8 cellular contexts compared by ENCODE assay signal in the genomic region with DNA sequence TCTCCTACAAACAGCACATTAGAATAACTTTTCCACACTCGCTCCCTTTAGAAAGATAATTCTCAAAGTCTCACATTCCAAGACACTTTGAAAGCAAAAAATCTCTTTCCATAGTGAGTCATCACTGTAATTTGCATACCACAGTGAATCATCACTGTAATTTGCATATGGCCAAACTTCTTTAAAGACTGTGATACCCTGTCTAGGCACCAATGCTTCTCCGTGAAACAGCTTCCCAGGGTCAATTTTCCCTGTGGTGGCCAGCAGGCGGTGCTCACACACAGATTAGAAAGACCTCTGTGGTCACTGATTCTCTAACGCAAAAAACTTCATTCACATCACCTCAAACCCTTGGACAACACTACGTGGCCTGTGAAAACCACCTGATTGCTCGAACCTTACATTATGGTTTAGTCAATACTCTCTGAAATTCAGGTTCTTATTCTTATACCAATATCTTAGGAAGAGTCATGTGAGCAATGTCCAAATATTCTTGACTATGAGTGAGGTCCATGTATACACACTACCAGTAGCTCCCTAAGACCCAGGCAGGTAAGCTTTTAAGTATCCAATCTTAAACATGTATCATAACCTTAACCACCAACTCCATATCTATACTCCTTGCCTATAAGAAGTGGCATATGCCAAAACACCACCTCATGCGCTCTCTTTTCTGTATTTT.
DNase-seq lines count a peak whose midpoint lies in the region; ATAC-seq, FAIRE-seq and TF ChIP-seq lines count a peak whose summit lies in the region.

No MANE protein-coding gene starts in this region.

- H3K4me1 ChIP-seq in esophagus squamous epithelium (peaks cover 0 to 2% (median 0%) of the 10 kb centered on the region in 3 donors), upper lobe of left lung (no peaks in the 10 kb centered on the region)

- H3K9me3 Mint-ChIP-seq in nephron = peaks cover 25% of the 10 kb centered on the region

- H3K36me3 Mint-ChIP-seq in nephron (ENCODE audit: low read depth) = no peaks in the 10 kb centered on the region

- H3K4me1 Mint-ChIP-seq in nephron = no peaks in the 10 kb centered on the region

- intact Hi-C loops in esophagus squamous epithelium (cut with DNase I) = loop anchor here (10.0 kb wide), 1 partner anchor 257 kb away; no protein-coding TSS in a partner anchor

- ATAC-seq in GM21825 (IDR thresholded peaks at IDR 0.05; ENCODE audit: unreplicated experiment) = peak; percentile 69
- ATAC-seq in upper lobe of left lung (ENCODE audit: low FRiP score in 2 of 2) = peak in 1 of 2 donors; percentile 72

- DNase-seq in GDM1 (lab: John Stamatoyannopoulos, UW) = peak; percentile 55
- DNase-seq in NAMALWA (ENCODE audit: low spot score) = peak; percentile 78
- peak; percentile 43 for DNase-seq in activated CD4-positive, CD25-positive, alpha-beta regulatory T cell treated with anti-CD3 and anti-CD28 coated beads, Interleukin-2, amount 50 U/mL, for 72 hours
- DNase-seq in esophagus squamous epithelium (lab: John Stamatoyannopoulos, UW) = no peak
- DNase-seq in upper lobe of left lung = peak in 1 of 2 donors; percentile 37
- DNase-seq in frontal cortex (ENCODE audit: low spot score in 2 of 2) = no peak

- H3K27me3 ChIP-seq in esophagus squamous epithelium (peaks cover 0 to 3% (median 0%) of the 10 kb centered on the region in 4 donors), upper lobe of left lung (no peaks in the 10 kb centered on the region)

- H3K9me3 ChIP-seq in esophagus squamous epithelium (peaks cover 0 to 7% (median 0%) of the 10 kb centered on the region in 3 donors), upper lobe of left lung (no peaks in the 10 kb centered on the region)

- no peak for FAIRE-seq in frontal cortex (lab: Jason Lieb, UNC)

- TF ChIP-seq CTCF in esophagus squamous epithelium (IDR thresholded peaks at IDR 0.05) = peak in 5 of 6 experiments; percentile 44 to 71 (median 53)
- TF ChIP-seq CTCF in nephron (IDR thresholded peaks at IDR 0.05; ENCODE audit: unreplicated experiment in 3 of 3) = peak; percentile 66 to 79 (median 76)
- peak; percentile 32 to 66 (median 48) for TF ChIP-seq CTCF in upper lobe of left lung (IDR thresholded peaks at IDR 0.05)

- no peak for TF ChIP-seq EP300 in upper lobe of left lung (IDR thresholded peaks at IDR 0.05)

- no peak overlapping the region for H3K27ac Mint-ChIP-seq in nephron

- TF ChIP-seq POLR2A in esophagus squamous epithelium (IDR thresholded peaks at IDR 0.05) = no peak
- TF ChIP-seq POLR2A in upper lobe of left lung (IDR thresholded peaks at IDR 0.05) = no peak

- H3K4me3 Mint-ChIP-seq in nephron = no peak overlapping the region

- no peaks in the 10 kb centered on the region for H3K27me3 Mint-ChIP-seq in nephron (ENCODE audit: low read depth)

- H3K27ac ChIP-seq in esophagus squamous epithelium (no peak overlapping the region), upper lobe of left lung (no peak overlapping the region)

- H3K36me3 ChIP-seq in esophagus squamous epithelium (no peaks in the 10 kb centered on the region), upper lobe of left lung (no peaks in the 10 kb centered on the region)

- WGBS in esophagus squamous epithelium, 2 donors = 20 to 21% methylated on average over 7 of the region's 7 CpGs
- WGBS in upper lobe of left lung, 2 donors = 26 to 29% methylated on average over 7 of the region's 7 CpGs

- H3K4me3 ChIP-seq in esophagus squamous epithelium (no peak overlapping the region), upper lobe of left lung (no peak overlapping the region)

Comparison
In these comparisons a context has a peak if more than half of its experiments do, and no peak if none do; other contexts are left out.
1. DNase-seq: peak in GDM1 (single experiment), NAMALWA (single experiment) and activated CD4-positive, CD25-positive, alpha-beta regulatory T cell treated with anti-CD3 and anti-CD28 coated beads, Interleukin-2, amount 50 U/mL, for 72 hours (single experiment); none in esophagus squamous epithelium (single experiment) and frontal cortex (0 of 2).
2. Peak in every context shown above with its lines, with median percentiles within 50 percentile points of each other: CTCF ChIP-seq.